ENCODE assay signal across 38 cellular contexts in the genomic region with DNA sequence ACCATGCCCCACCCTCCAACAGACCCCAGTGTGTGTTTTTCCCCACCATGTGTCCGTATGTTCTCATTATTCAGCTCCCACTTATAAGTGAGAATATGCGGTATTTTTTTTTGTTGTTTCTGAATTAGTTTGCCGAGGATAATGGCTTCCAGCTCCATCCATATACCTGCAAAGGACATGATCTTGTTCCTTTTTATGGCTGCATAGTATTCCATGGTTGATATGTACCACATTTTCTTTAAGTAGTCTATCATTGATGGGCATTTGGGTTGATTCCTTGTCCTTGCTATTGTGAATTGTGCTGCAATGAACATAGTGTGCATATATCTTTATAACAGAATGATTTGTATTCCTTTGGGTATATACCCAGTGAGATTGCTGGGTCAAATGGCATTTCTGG.
"Had no signal": no experiment of that assay in that cellular context is flagged by ENCODE, and none has a peak within 500 bp of the region (broad histone marks: within the 10 kb centered on the region; RNA-seq: fewer than 3 reads in every experiment).

No MANE protein-coding gene starts in this region.

- H3K27me3 ChIP-seq: adrenal gland, ascending aorta, body of pancreas, brain microvascular endothelial cell, breast epithelium, cardiac muscle cell had no signal

- H3K4me1 ChIP-seq: adrenal gland, ascending aorta, body of pancreas, breast epithelium had no signal

- H3K27ac ChIP-seq: adrenal gland, ascending aorta, body of pancreas, brain microvascular endothelial cell, breast epithelium, cardiac muscle cell had no signal

- H3K9me3 ChIP-seq: adrenal gland, ascending aorta, body of pancreas, breast epithelium had no signal

- H3K36me3 ChIP-seq: breast epithelium had no signal

- H3K4me3 ChIP-seq: adrenal gland, ascending aorta, body of pancreas, breast epithelium, cardiac muscle cell had no signal

- H3K4me3 Mint-ChIP-seq: activated naive CD4-positive, alpha-beta T cell treated with anti-CD3 and anti-CD28 coated beads for 36 hours; activated naive CD4-positive, alpha-beta T cell treated with anti-CD3 and anti-CD28 coated beads, Interleukin-2, amount 50 U/mL, for 24 hours; activated naive CD8-positive, alpha-beta T cell; activated naive CD8-positive, alpha-beta T cell treated with anti-CD3 and anti-CD28 coated beads for 36 hours; activated naive CD8-positive, alpha-beta T cell treated with anti-CD3 and anti-CD28 coated beads, Interleukin-2, amount 10 ng/mL, durations not matched to agents 7 days and 5 days; activated naive CD8-positive, alpha-beta T cell treated with anti-CD3 and anti-CD28 coated beads, Interleukin-2, amount 50 U/mL, for 24 hours; activated T-cell treated with anti-CD3 and anti-CD28 coated beads, Interleukin-2, amount 50 U/mL, for 24 hours; activated T-cell treated with anti-CD3 and anti-CD28 coated beads, Interleukin-2, amount 50 U/mL, for 4 hours; activated T-cell treated with anti-CD3 and anti-CD28 coated beads, Interleukin-2, amount 50 U/mL, for 72 hours; activated T-helper 1 cell treated with anti-CD3 and anti-CD28 coated beads, Interleukin-12 subunit alpha, Interleukin-12 subunit beta, Interleukin-2, Interleukin-4 antibody, amounts not matched to agents 30 ng/mL and 10 ng/mL and 1 ng/mL, durations not matched to agents 14 hours and 24 hours and 36 hours; activated T-helper 17 cell treated with anti-CD3 and anti-CD28 coated beads, Interleukin-2, amount 50 U/mL, for 72 hours; brain; central memory CD8-positive, alpha-beta T cell had no signal

- H3K27me3 Mint-ChIP-seq: activated naive CD4-positive, alpha-beta T cell treated with anti-CD3 and anti-CD28 coated beads, Interleukin-2, amount 50 U/mL, for 24 hours; activated naive CD8-positive, alpha-beta T cell; activated naive CD8-positive, alpha-beta T cell treated with anti-CD3 and anti-CD28 coated beads for 36 hours; activated naive CD8-positive, alpha-beta T cell treated with anti-CD3 and anti-CD28 coated beads, Interleukin-2, amount 10 ng/mL, durations not matched to agents 7 days and 5 days; activated naive CD8-positive, alpha-beta T cell treated with anti-CD3 and anti-CD28 coated beads, Interleukin-2, amount 50 U/mL, for 24 hours; activated T-cell treated with anti-CD3 and anti-CD28 coated beads, Interleukin-2, amount 50 U/mL, for 24 hours; activated T-helper 17 cell treated with anti-CD3 and anti-CD28 coated beads, Interleukin-2, amount 50 U/mL, for 72 hours; brain; central memory CD8-positive, alpha-beta T cell had no signal

- H3K4me1 Mint-ChIP-seq: brain had no signal

- FAIRE-seq: astrocyte, bronchial epithelial cell had no signal

- H3K9me3 Mint-ChIP-seq: activated naive CD4-positive, alpha-beta T cell treated with anti-CD3 and anti-CD28 coated beads, Interleukin-2, amount 50 U/mL, for 24 hours; activated naive CD4-positive, alpha-beta T cell treated with anti-CD3 and anti-CD28 coated beads, Interleukin-2, amount 50 U/mL, for 72 hours; activated naive CD8-positive, alpha-beta T cell treated with anti-CD3 and anti-CD28 coated beads for 36 hours; activated naive CD8-positive, alpha-beta T cell treated with anti-CD3 and anti-CD28 coated beads, Interleukin-2, amount 10 ng/mL, durations not matched to agents 7 days and 5 days; activated naive CD8-positive, alpha-beta T cell treated with anti-CD3 and anti-CD28 coated beads, Interleukin-2, amount 50 U/mL, for 24 hours; activated T-cell treated with anti-CD3 and anti-CD28 coated beads, Interleukin-2, amount 50 U/mL, for 24 hours; activated T-cell treated with anti-CD3 and anti-CD28 coated beads, Interleukin-2, amount 50 U/mL, for 4 hours; activated T-cell treated with anti-CD3 and anti-CD28 coated beads, Interleukin-2, amount 50 U/mL, for 72 hours; activated T-helper 1 cell treated with anti-CD3 and anti-CD28 coated beads, Interleukin-12 subunit alpha, Interleukin-12 subunit beta, Interleukin-2, Interleukin-4 antibody, amounts not matched to agents 30 ng/mL and 10 ng/mL and 1 ng/mL, durations not matched to agents 14 hours and 24 hours and 36 hours; activated T-helper 17 cell treated with anti-CD3 and anti-CD28 coated beads, Interleukin-2, amount 50 U/mL, for 72 hours; activated T-helper 2 cell treated with anti-CD3 and anti-CD28 coated beads, Interferon-gamma antibody, Interleukin-2, Interleukin-4, amounts not matched to agents 10 μg/mL and 5 μg/mL and 100 μg/mL, durations not matched to agents 14 hours and 24 hours and 36 hours; brain; central memory CD8-positive, alpha-beta T cell had no signal

- H3K27ac Mint-ChIP-seq: activated naive CD4-positive, alpha-beta T cell treated with anti-CD3 and anti-CD28 coated beads for 36 hours; activated naive CD4-positive, alpha-beta T cell treated with anti-CD3 and anti-CD28 coated beads, Interleukin-2, amount 50 U/mL, for 24 hours; activated naive CD4-positive, alpha-beta T cell treated with anti-CD3 and anti-CD28 coated beads, Interleukin-2, amount 50 U/mL, for 72 hours; activated naive CD8-positive, alpha-beta T cell; activated naive CD8-positive, alpha-beta T cell treated with anti-CD3 and anti-CD28 coated beads for 36 hours; activated naive CD8-positive, alpha-beta T cell treated with anti-CD3 and anti-CD28 coated beads, Interleukin-2, amount 10 ng/mL, durations not matched to agents 7 days and 5 days; activated naive CD8-positive, alpha-beta T cell treated with anti-CD3 and anti-CD28 coated beads, Interleukin-2, amount 50 U/mL, for 24 hours; activated T-cell treated with anti-CD3 and anti-CD28 coated beads, Interleukin-2, amount 50 U/mL, for 24 hours; activated T-cell treated with anti-CD3 and anti-CD28 coated beads, Interleukin-2, amount 50 U/mL, for 72 hours; activated T-helper 1 cell treated with anti-CD3 and anti-CD28 coated beads, Interleukin-12 subunit alpha, Interleukin-12 subunit beta, Interleukin-2, Interleukin-4 antibody, amounts not matched to agents 30 ng/mL and 10 ng/mL and 1 ng/mL, durations not matched to agents 14 hours and 24 hours and 36 hours; activated T-helper 17 cell treated with anti-CD3 and anti-CD28 coated beads, Interleukin-2, amount 50 U/mL, for 72 hours; activated T-helper 2 cell treated with anti-CD3 and anti-CD28 coated beads, Interferon-gamma antibody, Interleukin-2, Interleukin-4, amounts not matched to agents 10 μg/mL and 5 μg/mL and 100 μg/mL, durations not matched to agents 14 hours and 24 hours and 36 hours; brain had no signal

- ATAC-seq: activated naive CD4-positive, alpha-beta T cell treated with anti-CD3 and anti-CD28 coated beads, Interleukin-2, amount 50 U/mL, for 72 hours; activated naive CD8-positive, alpha-beta T cell treated with anti-CD3 and anti-CD28 coated beads, Interleukin-2, amount 50 U/mL, for 24 hours; activated T-cell treated with anti-CD3 and anti-CD28 coated beads, Interleukin-2, amount 50 U/mL, for 4 hours; activated T-cell treated with anti-CD3 and anti-CD28 coated beads, Interleukin-2, amount 50 U/mL, for 72 hours; activated T-helper 17 cell treated with anti-CD3 and anti-CD28 coated beads, Interleukin-2, amount 50 U/mL, for 72 hours; body of pancreas had no signal

- DNase-seq: activated effector memory CD4-positive, alpha-beta T cell treated with anti-CD3 and anti-CD28 coated beads, Interleukin-2, amount 50 U/mL, for 16 hours; activated effector memory CD4-positive, alpha-beta T cell treated with Interleukin-2 at 50 U/mL for 16 hours; activated gamma-delta T cell; activated gamma-delta T cell treated with Interleukin-2 at 50 U/mL for 16 hours; activated naive CD4-positive, alpha-beta T cell; activated naive CD4-positive, alpha-beta T cell treated with anti-CD3 and anti-CD28 coated beads for 36 hours; activated naive CD4-positive, alpha-beta T cell treated with anti-CD3 and anti-CD28 coated beads, Interleukin-2, amount 50 U/mL, for 16 hours; activated naive CD8-positive, alpha-beta T cell treated with anti-CD3 and anti-CD28 coated beads for 36 hours; activated naive CD8-positive, alpha-beta T cell treated with anti-CD3 and anti-CD28 coated beads, Interleukin-2, amount 10 ng/mL, durations not matched to agents 7 days and 5 days; activated naive CD8-positive, alpha-beta T cell treated with anti-CD3 and anti-CD28 coated beads, Interleukin-2, amount 50 U/mL, for 24 hours; activated T-cell treated with anti-CD3 and anti-CD28 coated beads, Interleukin-2, amount 50 U/mL, for 1 hour; activated T-cell treated with anti-CD3 and anti-CD28 coated beads, Interleukin-2, amount 50 U/mL, for 24 hours; activated T-cell treated with anti-CD3 and anti-CD28 coated beads, Interleukin-2, amount 50 U/mL, for 4 hours; activated T-cell treated with anti-CD3 and anti-CD28 coated beads, Interleukin-2, amount 50 U/mL, for 48 hours; activated T-cell treated with anti-CD3 and anti-CD28 coated beads, Interleukin-2, amount 50 U/mL, for 72 hours; adrenal gland; amniotic stem cell; amygdala; anterior cingulate cortex; aorta; body of pancreas; brain microvascular endothelial cell; caudate nucleus; central memory CD4-positive, alpha-beta T cell; cerebellar nuclear complex had no signal
